In the genomic region with DNA sequence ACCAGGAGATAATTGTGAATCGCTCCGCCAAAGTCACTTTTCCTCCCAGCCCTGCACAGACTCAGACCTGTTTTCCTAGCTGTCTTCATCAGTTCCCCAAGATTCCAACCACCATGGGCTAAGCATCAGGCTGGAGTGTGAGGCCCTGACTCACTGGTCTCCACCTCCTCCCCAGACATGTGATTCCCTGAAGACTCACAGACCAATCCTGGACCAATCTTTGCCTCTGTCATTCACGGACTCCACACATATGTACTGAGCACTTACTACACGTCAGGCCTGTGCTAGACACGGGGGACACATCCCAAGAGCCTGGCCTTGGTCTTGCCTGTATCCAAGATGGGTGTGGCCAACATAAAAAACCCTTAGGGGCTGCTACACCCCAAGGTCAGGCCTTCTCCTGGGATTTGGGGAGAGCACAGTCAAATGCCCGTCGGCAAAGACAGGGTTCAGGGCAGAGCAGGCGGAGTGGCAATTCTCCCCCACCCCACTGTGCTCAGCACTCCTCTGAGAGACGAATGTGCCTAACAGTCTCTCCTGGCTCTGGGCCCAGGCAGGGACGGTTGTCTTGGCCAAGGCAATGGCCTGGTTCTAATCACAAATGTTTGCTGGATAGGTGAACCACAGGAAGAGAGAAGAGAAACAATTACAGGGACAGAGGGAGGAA, we compare ENCODE assay signal across 8 cellular contexts. TPM values are rescaled to one million over a fixed set of nuclear protein-coding genes. Genes with fewer than 3 reads are reported as not detected.
DNase-seq lines count a peak whose midpoint lies in the region; ATAC-seq lines count a peak whose summit lies in the region.

No MANE protein-coding gene starts in this region.

- no peaks in the 10 kb centered on the region for H3K27me3 Mint-ChIP-seq in activated naive CD4-positive, alpha-beta T cell treated with anti-CD3 and anti-CD28 coated beads, Interleukin-2, amount 10 ng/mL, durations not matched to agents 7 days and 5 days
- H3K27me3 Mint-ChIP-seq in activated T-helper 2 cell treated with anti-CD3 and anti-CD28 coated beads, Interferon-gamma antibody, Interleukin-2, Interleukin-4, amounts not matched to agents 10 μg/mL and 5 μg/mL and 100 μg/mL, durations not matched to agents 14 hours and 24 hours and 36 hours (ENCODE audit: low read depth): no peaks in the 10 kb centered on the region

- ATAC-seq in Right ventricle myocardium superior (ENCODE audit: poor library complexity) (peak; percentile 46), HG02973 (IDR thresholded peaks at IDR 0.05; ENCODE audit: unreplicated experiment) (no peak), GM18909 (IDR thresholded peaks at IDR 0.05; ENCODE audit: poor library complexity, unreplicated experiment) (no peak)

- intact Hi-C loops in activated T-helper 2 cell treated with anti-CD3 and anti-CD28 coated beads, Interferon-gamma antibody, Interleukin-2, Interleukin-4, amounts not matched to agents 10 μg/mL and 5 μg/mL and 100 μg/mL, durations not matched to agents 14 hours and 24 hours and 36 hours (cut with micrococcal nuclease): no loop called here
- intact Hi-C loops in Right ventricle myocardium superior (cut with DNase I): no loop called here

- peak overlapping the region; percentile 99 for H3K27ac Mint-ChIP-seq in activated naive CD4-positive, alpha-beta T cell treated with anti-CD3 and anti-CD28 coated beads, Interleukin-2, amount 10 ng/mL, durations not matched to agents 7 days and 5 days
- H3K27ac Mint-ChIP-seq in activated T-helper 2 cell treated with anti-CD3 and anti-CD28 coated beads, Interferon-gamma antibody, Interleukin-2, Interleukin-4, amounts not matched to agents 10 μg/mL and 5 μg/mL and 100 μg/mL, durations not matched to agents 14 hours and 24 hours and 36 hours: peak overlapping the region; percentile 91

- H3K36me3 Mint-ChIP-seq in activated naive CD4-positive, alpha-beta T cell treated with anti-CD3 and anti-CD28 coated beads, Interleukin-2, amount 10 ng/mL, durations not matched to agents 7 days and 5 days: peaks cover 74% of the 10 kb centered on the region
- H3K36me3 Mint-ChIP-seq in activated T-helper 2 cell treated with anti-CD3 and anti-CD28 coated beads, Interferon-gamma antibody, Interleukin-2, Interleukin-4, amounts not matched to agents 10 μg/mL and 5 μg/mL and 100 μg/mL, durations not matched to agents 14 hours and 24 hours and 36 hours (ENCODE audit: low read depth): peaks cover 27% of the 10 kb centered on the region

- H3K4me1 Mint-ChIP-seq in activated naive CD4-positive, alpha-beta T cell treated with anti-CD3 and anti-CD28 coated beads, Interleukin-2, amount 10 ng/mL, durations not matched to agents 7 days and 5 days: peaks cover 95% of the 10 kb centered on the region
- H3K4me1 Mint-ChIP-seq in activated T-helper 2 cell treated with anti-CD3 and anti-CD28 coated beads, Interferon-gamma antibody, Interleukin-2, Interleukin-4, amounts not matched to agents 10 μg/mL and 5 μg/mL and 100 μg/mL, durations not matched to agents 14 hours and 24 hours and 36 hours (ENCODE audit: low read depth): peaks cover 78% of the 10 kb centered on the region

- peak overlapping the region; percentile 82 for H3K4me3 Mint-ChIP-seq in activated naive CD4-positive, alpha-beta T cell treated with anti-CD3 and anti-CD28 coated beads, Interleukin-2, amount 10 ng/mL, durations not matched to agents 7 days and 5 days
- peak overlapping the region; percentile 71 for H3K4me3 Mint-ChIP-seq in activated T-helper 2 cell treated with anti-CD3 and anti-CD28 coated beads, Interferon-gamma antibody, Interleukin-2, Interleukin-4, amounts not matched to agents 10 μg/mL and 5 μg/mL and 100 μg/mL, durations not matched to agents 14 hours and 24 hours and 36 hours (ENCODE audit: low read depth)

- DNase-seq in activated naive CD4-positive, alpha-beta T cell treated with anti-CD3 and anti-CD28 coated beads, Interleukin-2, amount 10 ng/mL, durations not matched to agents 7 days and 5 days: peak; percentile 21
- DNase-seq in activated naive CD4-positive, alpha-beta T cell (lab: John Stamatoyannopoulos, UW): no peak
- no peak for DNase-seq in activated T-helper 2 cell treated with anti-CD3 and anti-CD28 coated beads, Interferon-gamma antibody, Interleukin-2, Interleukin-4, amounts not matched to agents 10 μg/mL and 5 μg/mL and 100 μg/mL, durations not matched to agents 14 hours and 24 hours and 36 hours (ENCODE audit: low spot score)
- DNase-seq in Right ventricle myocardium superior (peak; percentile 86), skeletal muscle cell (ENCODE audit: low read depth) (peak; percentile 82)
- DNase-seq in central memory CD4-positive, alpha-beta T cell: no peak

- H3K9me3 Mint-ChIP-seq in activated naive CD4-positive, alpha-beta T cell treated with anti-CD3 and anti-CD28 coated beads, Interleukin-2, amount 10 ng/mL, durations not matched to agents 7 days and 5 days: no peaks in the 10 kb centered on the region
- H3K9me3 Mint-ChIP-seq in activated T-helper 2 cell treated with anti-CD3 and anti-CD28 coated beads, Interferon-gamma antibody, Interleukin-2, Interleukin-4, amounts not matched to agents 10 μg/mL and 5 μg/mL and 100 μg/mL, durations not matched to agents 14 hours and 24 hours and 36 hours: no peaks in the 10 kb centered on the region

- H3K4me3 ChIP-seq in skeletal muscle cell (ENCODE audit: low read depth, low read length): no peak overlapping the region

- CTCF ChIA-PET in activated naive CD4-positive, alpha-beta T cell treated with anti-CD3 and anti-CD28 coated beads, Interleukin-2, amount 10 ng/mL, durations not matched to agents 7 days and 5 days (lab: Charles Lee): interaction anchor here (1.3 to 19.7 kb wide), 3 partner anchors 10 to 67 kb away, joined by 3 to 159 read pairs (median 4); no protein-coding TSS in a partner anchor

RNA-seq across cellular contexts. Expression of a gene that starts 11.9 kb away (rescaled TPM):
- 43.8 and 53.3 TPM in 2 replicates for total RNA-seq in activated T-helper 2 cell treated with anti-CD3 and anti-CD28 coated beads, Interferon-gamma antibody, Interleukin-2, Interleukin-4, amounts not matched to agents 10 μg/mL and 5 μg/mL and 100 μg/mL, durations not matched to agents 14 hours and 24 hours and 36 hours
- 21.8 TPM for total RNA-seq in Right ventricle myocardium superior

RNA-seq across cellular contexts. Expression of a gene that starts 31.2 kb away (rescaled TPM):
- total RNA-seq in activated T-helper 2 cell treated with anti-CD3 and anti-CD28 coated beads, Interferon-gamma antibody, Interleukin-2, Interleukin-4, amounts not matched to agents 10 μg/mL and 5 μg/mL and 100 μg/mL, durations not matched to agents 14 hours and 24 hours and 36 hours: 55.7 and 57.4 TPM in 2 replicates
- 9.9 TPM for total RNA-seq in Right ventricle myocardium superior

RNA-seq across cellular contexts. Expression of a gene that starts 38.3 kb away (rescaled TPM):
- 1.4 and 3.4 TPM in 2 replicates for total RNA-seq in activated T-helper 2 cell treated with anti-CD3 and anti-CD28 coated beads, Interferon-gamma antibody, Interleukin-2, Interleukin-4, amounts not matched to agents 10 μg/mL and 5 μg/mL and 100 μg/mL, durations not matched to agents 14 hours and 24 hours and 36 hours
- total RNA-seq in Right ventricle myocardium superior: 0.48 TPM

RNA-seq across cellular contexts. Expression of a gene that starts 52.0 kb away (rescaled TPM):
- total RNA-seq in activated T-helper 2 cell treated with anti-CD3 and anti-CD28 coated beads, Interferon-gamma antibody, Interleukin-2, Interleukin-4, amounts not matched to agents 10 μg/mL and 5 μg/mL and 100 μg/mL, durations not matched to agents 14 hours and 24 hours and 36 hours: 25.6 and 28.7 TPM in 2 replicates
- total RNA-seq in Right ventricle myocardium superior: 18.1 TPM

Comparison
In these comparisons a context has a peak if more than half of its experiments do, and no peak if none do; other contexts are left out.
1. DNase-seq: peak in activated naive CD4-positive, alpha-beta T cell treated with anti-CD3 and anti-CD28 coated beads, Interleukin-2, amount 10 ng/mL, durations not matched to agents 7 days and 5 days (single experiment), Right ventricle myocardium superior (single experiment) and skeletal muscle cell (single experiment); none in activated naive CD4-positive, alpha-beta T cell (0 of 4), activated T-helper 2 cell treated with anti-CD3 and anti-CD28 coated beads, Interferon-gamma antibody, Interleukin-2, Interleukin-4, amounts not matched to agents 10 μg/mL and 5 μg/mL and 100 μg/mL, durations not matched to agents 14 hours and 24 hours and 36 hours (single experiment) and central memory CD4-positive, alpha-beta T cell (single experiment).